15 cellular contexts compared by ENCODE assay signal in genomic region chr16:11107781-11108465, GRCh38.
A peak's percentile ranks its signal among the peaks of the same experiment; 100 is the strongest.
DNase-seq lines count a peak whose midpoint lies in the region; TF ChIP-seq lines count a peak whose summit lies in the region.
"Had no signal": no experiment of that assay in that cellular context is flagged by ENCODE, and none has a peak within 500 bp of the region (broad histone marks: within the 10 kb centered on the region; RNA-seq: fewer than 3 reads in every experiment).

No MANE protein-coding gene starts in this region.

- TF ChIP-seq POLR2A in adrenal gland (IDR thresholded peaks at IDR 0.05) = no peak

- H2BK12ac ChIP-seq in mesenchymal stem cell (ENCODE audit: low read length in 2 of 2) = peak overlapping the region; percentile 71 to 92

- CTCF ChIA-PET in AG04450 (lab: Charles Lee) = no interaction called here

- intact Hi-C loops in adrenal gland (cut with DNase I) = no loop called here

- H2AK5ac ChIP-seq in mesenchymal stem cell (ENCODE audit: low read length, severe bottlenecking) = peak overlapping the region; percentile 14

- H3K27ac ChIP-seq in AG04450 (ENCODE audit: low read depth, low read length) (peak overlapping the region; percentile 70), mesenchymal stem cell (ENCODE audit: low read length, poor library complexity, severe bottlenecking) (no peak overlapping the region), adrenal gland (no peak overlapping the region)
- H3K27ac ChIP-seq: HL-60 had no signal

- H3K4me3 Mint-ChIP-seq in HFFc6 = peak overlapping the region; percentile 42; the same call in 1 of the 2 replicates
- H3K4me3 Mint-ChIP-seq: activated T-cell treated with anti-CD3 and anti-CD28 coated beads, Interleukin-2, amount 50 U/mL, for 4 hours had no signal

- in situ Hi-C loops in astrocyte of the spinal cord (cut with HindIII; ENCODE audit: low sequenced_read_pairs) = no loop called here

- H3K27me3 Mint-ChIP-seq in HFFc6 (ENCODE audit: insufficient read depth) = no peaks in the 10 kb centered on the region

- H3K4me3 ChIP-seq in AG04450 (ENCODE audit: low read depth, low read length) (no peak overlapping the region), astrocyte of the spinal cord (ENCODE audit: low read depth, low read length) (no peak overlapping the region), mesenchymal stem cell (ENCODE audit: insufficient read depth in 1 of 2, low read depth in 1 of 2, low read length in 2 of 2) (no peak overlapping the region), adrenal gland (no peak overlapping the region)

- peak overlapping the region; percentile 66 for H2BK120ac ChIP-seq in mesenchymal stem cell (ENCODE audit: low read depth, low read length)

- TF ChIP-seq CTCF in AG04450 (IDR thresholded peaks at IDR 0.05; ENCODE audit: low read depth, low read length) = no peak
- TF ChIP-seq CTCF in HFFc6 (IDR thresholded peaks at IDR 0.05) = no peak
- no peak for TF ChIP-seq CTCF in astrocyte of the spinal cord (IDR thresholded peaks at IDR 0.05; ENCODE audit: low read depth, low read length)
- no peak for TF ChIP-seq CTCF in adrenal gland (IDR thresholded peaks at IDR 0.05)

- H3K23ac ChIP-seq in mesenchymal stem cell (ENCODE audit: low read length in 2 of 2) = no peak overlapping the region

- peak overlapping the region; percentile 83 for H4K91ac ChIP-seq in mesenchymal stem cell (ENCODE audit: low read length)

- H4K8ac ChIP-seq in mesenchymal stem cell (ENCODE audit: low read length) = peak overlapping the region; percentile 27

- DNase-seq in AG04450 (ENCODE audit: low read depth, low spot score) (no peak), HFFc6 (peak; percentile 63), astrocyte of the spinal cord (ENCODE audit: low read depth, low spot score) (peak; percentile 78), mesenchymal stem cell (peak; percentile 94), NCI-H128 (lab: John Stamatoyannopoulos, UW; ENCODE audit: unreplicated experiment) (no peak), midbrain (lab: John Stamatoyannopoulos, UW) (no peak), adrenal gland (no peak), NOMO-1 (lab: John Stamatoyannopoulos, UW; ENCODE audit: unreplicated experiment in 2 of 2) (no peak)
- DNase-seq: activated T-cell treated with anti-CD3 and anti-CD28 coated beads, Interleukin-2, amount 50 U/mL, for 4 hours; anterior cingulate cortex; NCI-H2029; NCI-H748 treated with DMSO at 0.1 percent for 48 hours; stimulated activated naive CD8-positive, alpha-beta T cell treated with anti-CD3 and anti-CD28 coated beads, Interleukin-15, Interleukin-2, amounts not matched to agents 100 U/mL and 50 U/mL, for 24 hours; T-helper 1 cell had no signal

- H3K4me1 Mint-ChIP-seq in HFFc6 (ENCODE audit: low read depth) = peaks cover 61% of the 10 kb centered on the region

- H3K9me3 Mint-ChIP-seq in HFFc6 = peaks cover 8% of the 10 kb centered on the region; the same call in 1 of the 2 replicates

- peak overlapping the region; percentile 31 for H2BK15ac ChIP-seq in mesenchymal stem cell (ENCODE audit: low read depth, poor library complexity, severe bottlenecking)

- POLR2A ChIA-PET in AG04450 (lab: Yijun Ruan, JAX) = interaction anchor here (0.6 to 1.2 kb wide), 2 partner anchors 89 to 147 kb away, joined by 3 to 4 read pairs; no protein-coding TSS in a partner anchor

- H2BK5ac ChIP-seq in mesenchymal stem cell (ENCODE audit: low read depth, low read length, poor library complexity, severe bottlenecking) = no peak overlapping the region

- H3K18ac ChIP-seq in mesenchymal stem cell (ENCODE audit: low read depth in 1 of 2, low read length in 2 of 2) = peak overlapping the region; percentile 57 to 84

- H3K27ac Mint-ChIP-seq in HFFc6 = peak overlapping the region; percentile 76

- no peaks in the 10 kb centered on the region for H3K27me3 ChIP-seq in AG04450 (ENCODE audit: control insufficient read depth, insufficient read depth, low read length)
- no peaks in the 10 kb centered on the region for H3K27me3 ChIP-seq in mesenchymal stem cell (ENCODE audit: control insufficient read depth in 1 of 2, insufficient read depth in 1 of 2, low read length in 2 of 2)
- H3K27me3 ChIP-seq in adrenal gland = no peaks in the 10 kb centered on the region

- H3K14ac ChIP-seq in mesenchymal stem cell (ENCODE audit: low read length in 2 of 2) = no peak overlapping the region

- H3K9ac ChIP-seq in mesenchymal stem cell (ENCODE audit: low read length) = no peak overlapping the region

- H3K36me3 ChIP-seq in mesenchymal stem cell (ENCODE audit: control insufficient read depth in 1 of 2, insufficient read depth in 2 of 2, low read depth in 1 of 2, low read length in 2 of 2) (peaks cover 5 to 6% of the 10 kb centered on the region in 2 experiments), adrenal gland (replicated peaks in 1 of 2) (no peaks in the 10 kb centered on the region)

- 24% methylated on average over 8 of the region's 8 CpGs for WGBS in mesenchymal stem cell
- WGBS in adrenal gland, 4 donors = 86 to 95% (median 91%) methylated on average over 5 to 8 of the region's 8 CpGs

- H2AFZ ChIP-seq in mesenchymal stem cell (ENCODE audit: low read depth, low read length) = no peak overlapping the region

- no peak overlapping the region for H3K4me2 ChIP-seq in mesenchymal stem cell (ENCODE audit: low read length, poor library complexity, severe bottlenecking)

- peaks cover 13% of the 10 kb centered on the region for H3K36me3 Mint-ChIP-seq in HFFc6 (ENCODE audit: low read depth)

- H3K79me1 ChIP-seq in mesenchymal stem cell (replicated peaks; ENCODE audit: low read length, poor library complexity, severe bottlenecking) = peaks cover 1% of the 10 kb centered on the region

- peak overlapping the region; percentile 29 to 84 for H3K4ac ChIP-seq in mesenchymal stem cell (ENCODE audit: low read depth in 1 of 2, low read length in 2 of 2)

- H3K4me1 ChIP-seq in mesenchymal stem cell (ENCODE audit: control insufficient read depth, insufficient read depth, low read depth, low read length) = peaks cover 30% of the 10 kb centered on the region
- peaks cover 16 to 20% of the 10 kb centered on the region in 2 donors for H3K4me1 ChIP-seq in adrenal gland (replicated peaks in 1 of 2)

- H3K9me3 ChIP-seq in AG04450 (ENCODE audit: control insufficient read depth, insufficient read depth, low read length) (peaks cover 4% of the 10 kb centered on the region; the same call in 1 of the 2 replicates), mesenchymal stem cell (ENCODE audit: control insufficient read depth, low read length) (peaks cover 14% of the 10 kb centered on the region), adrenal gland (replicated peaks in 1 of 3) (no peaks in the 10 kb centered on the region)

Comparison
In these comparisons a context has a peak if more than half of its experiments do, and no peak if none do; other contexts are left out.
1. DNase-seq: peak in HFFc6 (single experiment), astrocyte of the spinal cord (single experiment) and mesenchymal stem cell (single experiment); none in AG04450 (single experiment), NCI-H128 (single experiment), midbrain (single experiment), adrenal gland (0 of 7) and NOMO-1 (0 of 2).